Comparison of ENCODE assay signal across 9 cellular contexts in the genomic region with DNA sequence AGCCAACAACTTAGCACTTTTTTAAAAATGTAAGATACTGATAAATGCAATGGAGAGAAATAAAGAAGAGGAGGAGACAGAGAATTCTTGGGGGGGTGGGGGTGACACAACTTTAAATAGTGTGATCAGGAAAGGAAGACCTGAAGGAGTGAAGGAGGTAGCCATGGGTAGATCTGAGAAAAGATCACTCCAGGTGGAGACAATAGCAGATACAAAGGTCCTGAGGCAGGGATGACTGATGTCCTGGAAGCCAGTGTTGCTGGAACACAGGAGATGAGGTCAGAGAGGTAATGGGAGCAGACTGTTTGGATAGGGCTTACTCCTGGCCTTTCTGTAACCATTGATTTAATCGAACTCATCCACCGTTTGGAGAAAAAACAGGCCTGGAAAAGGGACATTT. TPM values are rescaled to one million over a fixed set of nuclear protein-coding genes. Genes with fewer than 3 reads are reported as not detected.
"Had no signal": no experiment of that assay in that cellular context is flagged by ENCODE, and none has a peak within 500 bp of the region (broad histone marks: within the 10 kb centered on the region; RNA-seq: fewer than 3 reads in every experiment).

No MANE protein-coding gene starts in this region.

- DNase-seq: HCEC 1CT, HFFc6 had no signal

- H2AFZ ChIP-seq: GM23338 had no signal

- H3K4me2 ChIP-seq: GM23338 had no signal

- H3K4me3 ChIP-seq: GM23338 had no signal

- H3K27ac ChIP-seq: HL-60 had no signal

- FAIRE-seq: H1, H54, HepG2 had no signal

- ATAC-seq: GM23338, HepG2 had no signal

RNA-seq across cellular contexts. Expression of gene TRABD2B, which starts 24.6 kb away (rescaled TPM):
- total RNA-seq: HepG2, HFFc6, HT1080 had no signal
- polyA plus RNA-seq: IgD-negative memory B cell had no signal
